In the genomic region with DNA sequence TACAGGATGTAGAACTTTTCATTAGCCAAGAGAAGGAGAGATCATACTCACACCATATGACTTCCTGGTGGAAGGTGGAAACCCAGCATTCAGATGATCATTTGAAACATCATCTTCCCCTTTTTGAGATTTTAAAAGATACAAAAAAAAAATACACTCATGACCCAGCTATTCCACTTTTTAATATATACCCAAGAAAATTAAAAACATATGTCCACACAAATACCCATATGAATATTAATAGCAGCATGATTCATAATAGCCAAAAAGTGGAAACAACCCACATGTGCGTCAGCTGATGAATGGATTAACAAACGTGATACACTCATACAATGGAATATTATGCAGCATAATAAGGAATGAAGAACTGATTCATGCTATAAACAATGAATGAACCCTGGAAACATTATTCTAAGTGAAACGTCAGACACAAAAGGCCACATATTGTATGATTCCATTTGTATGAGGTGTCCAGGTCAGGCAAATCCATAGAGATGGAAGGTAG, we compare ENCODE assay signal across 1 cellular context.
TF ChIP-seq lines count a peak whose summit lies in the region.

No MANE protein-coding gene starts in this region.

TF ChIP-seq in SK-N-SH treated with all-trans-retinoic acid at 6 μM for 48 hours, 23 proteins besides CTCF, POLR2A, EP300 and RAD21 (continued from another document):
- TF ChIP-seq, protein P1, sequence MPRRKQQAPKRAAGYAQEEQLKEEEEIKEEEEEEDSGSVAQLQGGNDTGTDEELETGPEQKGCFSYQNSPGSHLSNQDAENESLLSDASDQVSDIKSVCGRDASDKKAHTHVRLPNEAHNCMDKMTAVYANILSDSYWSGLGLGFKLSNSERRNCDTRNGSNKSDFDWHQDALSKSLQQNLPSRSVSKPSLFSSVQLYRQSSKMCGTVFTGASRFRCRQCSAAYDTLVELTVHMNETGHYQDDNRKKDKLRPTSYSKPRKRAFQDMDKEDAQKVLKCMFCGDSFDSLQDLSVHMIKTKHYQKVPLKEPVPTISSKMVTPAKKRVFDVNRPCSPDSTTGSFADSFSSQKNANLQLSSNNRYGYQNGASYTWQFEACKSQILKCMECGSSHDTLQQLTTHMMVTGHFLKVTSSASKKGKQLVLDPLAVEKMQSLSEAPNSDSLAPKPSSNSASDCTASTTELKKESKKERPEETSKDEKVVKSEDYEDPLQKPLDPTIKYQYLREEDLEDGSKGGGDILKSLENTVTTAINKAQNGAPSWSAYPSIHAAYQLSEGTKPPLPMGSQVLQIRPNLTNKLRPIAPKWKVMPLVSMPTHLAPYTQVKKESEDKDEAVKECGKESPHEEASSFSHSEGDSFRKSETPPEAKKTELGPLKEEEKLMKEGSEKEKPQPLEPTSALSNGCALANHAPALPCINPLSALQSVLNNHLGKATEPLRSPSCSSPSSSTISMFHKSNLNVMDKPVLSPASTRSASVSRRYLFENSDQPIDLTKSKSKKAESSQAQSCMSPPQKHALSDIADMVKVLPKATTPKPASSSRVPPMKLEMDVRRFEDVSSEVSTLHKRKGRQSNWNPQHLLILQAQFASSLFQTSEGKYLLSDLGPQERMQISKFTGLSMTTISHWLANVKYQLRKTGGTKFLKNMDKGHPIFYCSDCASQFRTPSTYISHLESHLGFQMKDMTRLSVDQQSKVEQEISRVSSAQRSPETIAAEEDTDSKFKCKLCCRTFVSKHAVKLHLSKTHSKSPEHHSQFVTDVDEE (CRISPR knock-in tag; IDR thresholded peaks at IDR 0.05) = no peak
- TF ChIP-seq ZFP30 (CRISPR knock-in tag; IDR thresholded peaks at IDR 0.05) (no peak), ZNF565 (CRISPR knock-in tag; conservative IDR thresholded peaks at IDR 0.05; ENCODE audit: low read depth) (no peak), SNAI2 (CRISPR knock-in tag; IDR thresholded peaks at IDR 0.05) (no peak), PPARA (CRISPR knock-in tag; IDR thresholded peaks at IDR 0.05; ENCODE audit: borderline replicate concordance) (no peak), ISL1 (CRISPR knock-in tag; IDR thresholded peaks at IDR 0.05) (peak; percentile 46), CSRNP3 (CRISPR knock-in tag; IDR thresholded peaks at IDR 0.05) (no peak), ZNF70 (CRISPR knock-in tag; IDR thresholded peaks at IDR 0.05) (no peak), RARB (CRISPR knock-in tag; IDR thresholded peaks at IDR 0.05) (no peak; the same call in 1 of the 2 replicates), ZC3H10 (CRISPR knock-in tag; IDR thresholded peaks at IDR 0.05) (peak; percentile 90; the same call in 1 of the 2 replicates)
- TF ChIP-seq, protein P2, sequence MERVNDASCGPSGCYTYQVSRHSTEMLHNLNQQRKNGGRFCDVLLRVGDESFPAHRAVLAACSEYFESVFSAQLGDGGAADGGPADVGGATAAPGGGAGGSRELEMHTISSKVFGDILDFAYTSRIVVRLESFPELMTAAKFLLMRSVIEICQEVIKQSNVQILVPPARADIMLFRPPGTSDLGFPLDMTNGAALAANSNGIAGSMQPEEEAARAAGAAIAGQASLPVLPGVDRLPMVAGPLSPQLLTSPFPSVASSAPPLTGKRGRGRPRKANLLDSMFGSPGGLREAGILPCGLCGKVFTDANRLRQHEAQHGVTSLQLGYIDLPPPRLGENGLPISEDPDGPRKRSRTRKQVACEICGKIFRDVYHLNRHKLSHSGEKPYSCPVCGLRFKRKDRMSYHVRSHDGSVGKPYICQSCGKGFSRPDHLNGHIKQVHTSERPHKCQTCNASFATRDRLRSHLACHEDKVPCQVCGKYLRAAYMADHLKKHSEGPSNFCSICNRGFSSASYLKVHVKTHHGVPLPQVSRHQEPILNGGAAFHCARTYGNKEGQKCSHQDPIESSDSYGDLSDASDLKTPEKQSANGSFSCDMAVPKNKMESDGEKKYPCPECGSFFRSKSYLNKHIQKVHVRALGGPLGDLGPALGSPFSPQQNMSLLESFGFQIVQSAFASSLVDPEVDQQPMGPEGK (CRISPR knock-in tag; IDR thresholded peaks at IDR 0.05; ENCODE audit: borderline replicate concordance) = 0 out of 2 replicates have a peak, but pooled peaks have one; percentile 35
